Comparison of ENCODE assay signal across 8 cellular contexts in the genomic region with DNA sequence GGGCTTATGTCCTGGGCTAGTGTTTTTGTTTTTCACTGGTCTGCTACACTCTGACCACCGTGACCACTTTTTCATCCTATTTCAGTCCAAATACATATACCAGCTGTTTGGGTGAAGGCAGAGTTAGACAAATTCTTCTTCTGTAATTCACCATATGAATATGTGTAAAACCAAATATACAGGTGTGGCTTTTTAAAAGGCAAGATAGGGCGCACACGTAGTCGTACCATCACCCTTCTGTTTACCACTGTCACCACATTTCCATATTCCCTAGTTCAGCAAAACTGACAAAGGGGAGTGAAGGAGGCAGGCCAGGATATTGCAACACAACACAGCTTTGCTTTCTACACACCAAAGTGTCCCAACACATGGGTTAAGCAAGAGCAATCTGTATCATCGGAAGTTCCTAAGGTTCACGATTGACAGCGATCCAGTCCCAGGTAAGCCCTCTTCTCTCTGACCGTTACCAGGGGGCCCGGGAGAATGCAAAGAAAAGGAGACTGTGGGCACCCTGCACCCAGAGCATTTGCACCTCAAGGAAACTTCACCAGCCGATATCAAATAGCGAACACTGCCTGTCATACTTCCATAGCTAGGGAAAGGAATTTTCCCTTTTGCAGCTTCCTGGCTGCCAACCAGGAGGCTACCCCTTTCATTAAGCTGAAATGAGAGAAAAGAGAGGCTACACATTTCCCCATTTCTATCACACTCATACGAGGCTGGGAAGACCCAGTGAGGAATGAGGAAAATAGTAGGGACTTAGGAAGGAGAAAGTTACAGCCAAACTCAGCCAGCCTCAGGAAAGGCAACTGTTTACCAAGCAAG. TPM values are rescaled to one million over a fixed set of nuclear protein-coding genes. Genes with fewer than 3 reads are reported as not detected.
DNase-seq lines count a peak whose midpoint lies in the region; ATAC-seq and TF ChIP-seq lines count a peak whose summit lies in the region.

No MANE protein-coding gene starts in this region.

- ATAC-seq in GM18861 (IDR thresholded peaks at IDR 0.05; ENCODE audit: unreplicated experiment) (peak; percentile 34), gastrocnemius medialis (peak; percentile 94 to 98), HG03439 (IDR thresholded peaks at IDR 0.05; ENCODE audit: unreplicated experiment) (no peak)

- intact Hi-C loops in esophagus squamous epithelium (cut with DNase I) (no loop called here), gastrocnemius medialis (cut with DNase I; ENCODE audit: low total_unique reads) (no loop called here), prostate gland (cut with DNase I) (no loop called here)

- no peak overlapping the region for H3K4me3 ChIP-seq in esophagus squamous epithelium
- peak overlapping the region in 2 of 4 donors; percentile 8 to 29 for H3K4me3 ChIP-seq in gastrocnemius medialis
- no peak overlapping the region for H3K4me3 ChIP-seq in prostate gland

- TF ChIP-seq CTCF in esophagus squamous epithelium (IDR thresholded peaks at IDR 0.05) (no peak), gastrocnemius medialis (IDR thresholded peaks at IDR 0.05 in 4 of 5, conservative IDR thresholded peaks at IDR 0.05 in 1 of 5) (no peak), prostate gland (IDR thresholded peaks at IDR 0.05) (no peak)

- H3K27me3 ChIP-seq in esophagus squamous epithelium (no peaks in the 10 kb centered on the region), gastrocnemius medialis (no peaks in the 10 kb centered on the region), prostate gland (replicated peaks; ENCODE audit: insufficient read depth) (no peaks in the 10 kb centered on the region)

- in situ Hi-C loops in gastrocnemius medialis (cut with MboI; ENCODE audit: low sequenced_read_pairs in 4 of 4) = no loop called here

- H3K27ac ChIP-seq in esophagus squamous epithelium (peak overlapping the region in 3 of 4 donors; percentile 36 to 63 (median 56)), gastrocnemius medialis (peak overlapping the region; percentile 72 to 83 (median 78)), prostate gland (no peak overlapping the region)

- H3K4me1 ChIP-seq in esophagus squamous epithelium = peaks cover 31 to 82% (median 52%) of the 10 kb centered on the region in 3 donors
- peaks cover 75 to 88% of the 10 kb centered on the region in 2 donors for H3K4me1 ChIP-seq in gastrocnemius medialis
- no peaks in the 10 kb centered on the region for H3K4me1 ChIP-seq in prostate gland (replicated peaks)

- H3K9me3 ChIP-seq in esophagus squamous epithelium = no peaks in the 10 kb centered on the region
- no peaks in the 10 kb centered on the region for H3K9me3 ChIP-seq in gastrocnemius medialis
- no peaks in the 10 kb centered on the region for H3K9me3 ChIP-seq in prostate gland

- DNase-seq in MV-4-11 (lab: John Stamatoyannopoulos, UW) = peak; percentile 91
- DNase-seq in esophagus squamous epithelium (lab: John Stamatoyannopoulos, UW) = no peak
- DNase-seq in gastrocnemius medialis = peak; percentile 75 to 83
- no peak for DNase-seq in NCI-H1694 treated with DMSO at 0.1 percent for 48 hours (lab: John Stamatoyannopoulos, UW)
- no peak for DNase-seq in DMS79 (lab: John Stamatoyannopoulos, UW)
- no peak for DNase-seq in prostate gland (ENCODE audit: low spot score)

- TF ChIP-seq POLR2A in esophagus squamous epithelium (IDR thresholded peaks at IDR 0.05) (no peak), gastrocnemius medialis (IDR thresholded peaks at IDR 0.05) (no peak), prostate gland (IDR thresholded peaks at IDR 0.05) (no peak)

- H3K36me3 ChIP-seq in esophagus squamous epithelium = peaks cover 0 to 10% (median 0%) of the 10 kb centered on the region in 3 donors
- no peaks in the 10 kb centered on the region for H3K36me3 ChIP-seq in gastrocnemius medialis
- H3K36me3 ChIP-seq in prostate gland = no peaks in the 10 kb centered on the region

- 29 to 37% methylated on average over 11 of the region's 12 CpGs for WGBS in esophagus squamous epithelium, 2 donors
- 55% methylated on average over 12 of the region's 12 CpGs for WGBS in prostate gland

RNA-seq across cellular contexts. Expression of a gene that starts 23.1 kb away (rescaled TPM):
- total RNA-seq in esophagus squamous epithelium (10 to 100 TPM; 14.5 to 53.6 (median 37.5) TPM), gastrocnemius medialis (10 to 100 TPM; 39.8 to 61.3 (median 53.5) TPM), prostate gland (100 to 1,000 TPM in 1 of 2 donors, 10 to 100 TPM in 1; 82.2 to 143 TPM)

Comparison
In these comparisons a context has a peak if more than half of its experiments do, and no peak if none do; other contexts are left out.
1. DNase-seq: peak in MV-4-11 (single experiment) and gastrocnemius medialis (2 of 2); none in esophagus squamous epithelium (single experiment), NCI-H1694 treated with DMSO at 0.1 percent for 48 hours (single experiment), DMS79 (single experiment) and prostate gland (single experiment).
2. H3K27ac ChIP-seq: peak in esophagus squamous epithelium (3 of 4) and gastrocnemius medialis (4 of 4); none in prostate gland (0 of 2).